Comparison of ENCODE assay signal across 17 cellular contexts in the genomic region with DNA sequence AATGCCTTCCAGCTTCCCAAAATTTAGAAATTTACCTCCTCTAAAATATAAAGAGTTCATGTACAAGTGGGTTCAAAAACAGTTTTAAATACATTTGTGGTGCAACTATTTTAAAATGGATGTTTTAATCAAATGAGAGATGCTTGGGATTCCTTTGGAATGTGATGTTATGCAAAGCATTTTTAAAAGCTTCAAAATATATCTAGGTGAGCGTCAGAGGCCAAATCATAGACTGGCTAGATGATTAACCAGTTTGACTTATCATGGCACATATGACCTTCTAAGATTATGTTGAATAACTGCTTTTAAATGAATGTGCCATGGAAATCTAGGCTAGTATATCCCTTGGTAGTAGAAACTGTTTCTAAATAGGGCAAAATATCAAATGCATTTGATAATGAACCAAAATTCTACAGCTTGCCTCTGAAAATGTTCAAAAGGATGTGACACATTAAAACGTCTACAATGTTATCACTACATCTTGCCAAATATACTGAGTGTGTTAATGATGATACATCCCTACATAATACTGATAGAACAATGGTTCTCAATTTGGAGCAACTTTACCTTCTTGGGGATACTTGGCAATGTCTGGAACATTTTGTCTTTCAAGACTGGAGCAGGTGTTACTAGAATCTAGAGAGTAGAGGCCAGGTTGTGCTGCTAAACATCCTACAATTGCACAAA.
"Had no signal": no experiment of that assay in that cellular context is flagged by ENCODE, and none has a peak within 500 bp of the region (broad histone marks: within the 10 kb centered on the region; RNA-seq: fewer than 3 reads in every experiment).

No MANE protein-coding gene starts in this region.

- H3K36me3 Mint-ChIP-seq: activated naive CD8-positive, alpha-beta T cell treated with anti-CD3 and anti-CD28 coated beads, Interleukin-2, amount 10 ng/mL, durations not matched to agents 7 days and 5 days; naive B cell; stimulated activated memory B cell treated with anti-CD40 and anti-IgM and Interleukin-4, amounts not matched to agents 10 μg/mL and 1 μg/mL and 100 μg/mL, for 72 hours had no signal

- ATAC-seq: gastrocnemius medialis; heart right ventricle; stimulated activated memory B cell treated with anti-CD40 and anti-IgM and Interleukin-4, amounts not matched to agents 10 μg/mL and 1 μg/mL and 100 μg/mL, for 72 hours had no signal

- H3K4me3 Mint-ChIP-seq: activated naive CD8-positive, alpha-beta T cell treated with anti-CD3 and anti-CD28 coated beads, Interleukin-2, amount 10 ng/mL, durations not matched to agents 7 days and 5 days; naive B cell; stimulated activated memory B cell treated with anti-CD40 and anti-IgM and Interleukin-4, amounts not matched to agents 10 μg/mL and 1 μg/mL and 100 μg/mL, for 72 hours had no signal

- H3K9ac ChIP-seq: parathyroid adenoma had no signal

- H3K79me2 ChIP-seq: parathyroid adenoma had no signal

- H2AFZ ChIP-seq: parathyroid adenoma had no signal

- H3K27ac Mint-ChIP-seq: activated naive CD8-positive, alpha-beta T cell treated with anti-CD3 and anti-CD28 coated beads, Interleukin-2, amount 10 ng/mL, durations not matched to agents 7 days and 5 days; naive B cell; stimulated activated memory B cell treated with anti-CD40 and anti-IgM and Interleukin-4, amounts not matched to agents 10 μg/mL and 1 μg/mL and 100 μg/mL, for 72 hours had no signal

- H3K27ac ChIP-seq: coronary artery, gastrocnemius medialis, heart right ventricle, parathyroid adenoma had no signal

- H3K4me1 Mint-ChIP-seq: activated naive CD8-positive, alpha-beta T cell treated with anti-CD3 and anti-CD28 coated beads, Interleukin-2, amount 10 ng/mL, durations not matched to agents 7 days and 5 days; naive B cell; stimulated activated memory B cell treated with anti-CD40 and anti-IgM and Interleukin-4, amounts not matched to agents 10 μg/mL and 1 μg/mL and 100 μg/mL, for 72 hours had no signal

- H3K4me1 ChIP-seq: gastrocnemius medialis, parathyroid adenoma had no signal

- H3K36me3 ChIP-seq: gastrocnemius medialis, heart right ventricle had no signal

- H3K9me3 ChIP-seq: gastrocnemius medialis, heart right ventricle had no signal

- H3K27me3 ChIP-seq: gastrocnemius medialis, heart right ventricle had no signal

- H3K27me3 Mint-ChIP-seq: activated naive CD8-positive, alpha-beta T cell treated with anti-CD3 and anti-CD28 coated beads, Interleukin-2, amount 10 ng/mL, durations not matched to agents 7 days and 5 days; naive B cell; stimulated activated memory B cell treated with anti-CD40 and anti-IgM and Interleukin-4, amounts not matched to agents 10 μg/mL and 1 μg/mL and 100 μg/mL, for 72 hours had no signal

- H3K9me3 Mint-ChIP-seq: stimulated activated memory B cell treated with anti-CD40 and anti-IgM and Interleukin-4, amounts not matched to agents 10 μg/mL and 1 μg/mL and 100 μg/mL, for 72 hours had no signal

- DNase-seq: activated CD4-positive, alpha-beta T cell treated with anti-CD3 and anti-CD28 coated beads, Interleukin-2, amount 50 U/mL, for 1 hour; activated CD8-positive, alpha-beta memory T cell treated with anti-CD3 and anti-CD28 coated beads for 24 hours; activated naive CD4-positive, alpha-beta T cell; activated naive CD8-positive, alpha-beta T cell treated with anti-CD3 and anti-CD28 coated beads, Interleukin-2, amount 10 ng/mL, durations not matched to agents 7 days and 5 days; aorta; caudate nucleus; effector CD8-positive, alpha-beta T cell; gastrocnemius medialis; heart right ventricle; naive B cell; retina; stimulated activated CD4-positive, alpha-beta T cell treated with anti-CD3 and anti-CD28 coated beads, Interleukin-2, amount 100 ng/mL, for 48 hours; T-helper 9 cell had no signal

- H3K4me3 ChIP-seq: coronary artery, gastrocnemius medialis, heart right ventricle, lung had no signal
